Comparison of ENCODE assay signal across 24 cellular contexts in genomic region chr13:28231642-28232041, GRCh38.
"Had no signal": no experiment of that assay in that cellular context is flagged by ENCODE, and none has a peak within 500 bp of the region (broad histone marks: within the 10 kb centered on the region; RNA-seq: fewer than 3 reads in every experiment).

No MANE protein-coding gene starts in this region.

- H3K9me3 ChIP-seq: MG63, SJSA1 had no signal

- DNase-seq: Karpas-422, KG1, MG63, NCI-H1092, NCI-H1105 treated with DMSO at 0.1 percent for 48 hours, NCI-H1417 treated with DMSO at 0.1 percent for 48 hours, NCI-H146, NCI-H1694 treated with DMSO at 0.1 percent for 48 hours, NCI-H2029, NCI-H2081 treated with DMSO at 0.1 percent for 48 hours, NCI-H2171, NCI-H226, NCI-H446, NCI-H510A, NCI-H524 treated with DMSO at 0.1 percent for 48 hours, NCI-H69, NCI-H774, Right ventricle myocardium superior, RPMI8226, SIG-M5 had no signal

- H3K4me3 ChIP-seq: MG63, SJSA1, SK-N-MC had no signal

- H3K27me3 ChIP-seq: MG63, SJSA1 had no signal

- H3K36me3 ChIP-seq: MG63, SJSA1 had no signal

- H3K27ac ChIP-seq: SJSA1, SK-N-MC had no signal

- FAIRE-seq: HTR-8/SVneo, RCC 7860 had no signal

- H3K4me1 ChIP-seq: SJSA1 had no signal
